In genomic region chr7:82036146-82036886, GRCh38 we compare ENCODE assay signal across 16 cellular contexts.
DNase-seq lines count a peak whose midpoint lies in the region; ATAC-seq, FAIRE-seq and TF ChIP-seq lines count a peak whose summit lies in the region.
"Had no signal": no experiment of that assay in that cellular context is flagged by ENCODE, and none has a peak within 500 bp of the region (broad histone marks: within the 10 kb centered on the region; RNA-seq: fewer than 3 reads in every experiment).

No MANE protein-coding gene starts in this region.

- H2AFZ ChIP-seq in ACC112 (ENCODE audit: low read length, unreplicated experiment): peak overlapping the region; percentile 23

- H3K27ac ChIP-seq in ACC112 (ENCODE audit: low read depth, low read length) (peak overlapping the region; percentile 76), kidney (ENCODE audit: low read depth in 2 of 2, low read length in 2 of 2) (no peak overlapping the region)
- H3K27ac ChIP-seq: epithelial cell of prostate, pancreas had no signal

- no peaks in the 10 kb centered on the region for H3K79me2 ChIP-seq in ACC112 (ENCODE audit: control insufficient read depth, insufficient read depth, low read length, unreplicated experiment)

- H3K27me3 Mint-ChIP-seq in mesothelial cell of epicardium (ENCODE audit: low read depth): no peaks in the 10 kb centered on the region
- H3K27me3 Mint-ChIP-seq: activated CD4-positive, alpha-beta memory T cell treated with anti-CD3 and anti-CD28 coated beads for 36 hours; memory B cell had no signal

- H3K4me1 ChIP-seq in ACC112 (ENCODE audit: control insufficient read depth, insufficient read depth, low read length, unreplicated experiment) (peaks cover 52% of the 10 kb centered on the region), kidney (ENCODE audit: control insufficient read depth in 1 of 2, insufficient read depth in 1 of 2, low read depth in 1 of 2, low read length in 2 of 2) (no peaks in the 10 kb centered on the region)
- H3K4me1 ChIP-seq: pancreas had no signal

- H3K36me3 ChIP-seq in ACC112 (ENCODE audit: insufficient read depth, low read length) (no peaks in the 10 kb centered on the region), kidney (ENCODE audit: control insufficient read depth in 1 of 2, insufficient read depth in 2 of 2, low read length in 2 of 2) (no peaks in the 10 kb centered on the region)
- H3K36me3 ChIP-seq: pancreas had no signal

- peak; percentile 21 for FAIRE-seq in kidney (lab: Jason Lieb, UNC)
- FAIRE-seq: HepG2, pancreas, RCC 7860 had no signal

- no peak overlapping the region for H3K27ac Mint-ChIP-seq in mesothelial cell of epicardium
- H3K27ac Mint-ChIP-seq: activated CD4-positive, alpha-beta memory T cell treated with anti-CD3 and anti-CD28 coated beads for 36 hours; memory B cell had no signal

- in situ Hi-C loops in astrocyte of the spinal cord (cut with HindIII; ENCODE audit: low sequenced_read_pairs): no loop called here

- no peak overlapping the region for H3K4me3 Mint-ChIP-seq in mesothelial cell of epicardium
- H3K4me3 Mint-ChIP-seq: activated CD4-positive, alpha-beta memory T cell treated with anti-CD3 and anti-CD28 coated beads for 36 hours; memory B cell had no signal

- no peak for ATAC-seq in HG03045 (IDR thresholded peaks at IDR 0.05; ENCODE audit: unreplicated experiment)
- ATAC-seq: HepG2, pancreas had no signal

- H3K9me3 ChIP-seq in kidney (ENCODE audit: control insufficient read depth in 1 of 2, low read length in 2 of 2): no peaks in the 10 kb centered on the region
- H3K9me3 ChIP-seq: pancreas had no signal

- intact Hi-C loops in kidney (cut with DNase I): no loop called here

- no peak overlapping the region for H3K9ac ChIP-seq in kidney (ENCODE audit: low read length in 2 of 2)

- TF ChIP-seq CTCF in astrocyte of the spinal cord (IDR thresholded peaks at IDR 0.05; ENCODE audit: low read depth, low read length) (no peak), kidney (IDR thresholded peaks at IDR 0.05; ENCODE audit: borderline replicate concordance, extremely low read depth, insufficient read depth) (no peak), mesothelial cell of epicardium (IDR thresholded peaks at IDR 0.05; ENCODE audit: unreplicated experiment) (no peak)

- no peaks in the 10 kb centered on the region for H3K9me3 Mint-ChIP-seq in mesothelial cell of epicardium
- H3K9me3 Mint-ChIP-seq: activated CD4-positive, alpha-beta memory T cell treated with anti-CD3 and anti-CD28 coated beads for 36 hours; memory B cell had no signal

- H3K36me3 Mint-ChIP-seq in mesothelial cell of epicardium: no peaks in the 10 kb centered on the region
- H3K36me3 Mint-ChIP-seq: activated CD4-positive, alpha-beta memory T cell treated with anti-CD3 and anti-CD28 coated beads for 36 hours; memory B cell had no signal

- DNase-seq in HS-27A (ENCODE audit: low read depth) (peak; percentile 53), astrocyte of the spinal cord (ENCODE audit: low read depth, low spot score) (peak; percentile 52), kidney (no peak), NCI-H187 (lab: John Stamatoyannopoulos, UW) (no peak), SKM-1 treated with dmso at 0.1 percent for 144 hours (lab: John Stamatoyannopoulos, UW; ENCODE audit: unreplicated experiment) (no peak), mesothelial cell of epicardium (ENCODE audit: low spot score in 2 of 2, unreplicated experiment in 2 of 2) (no peak)
- DNase-seq: activated CD4-positive, alpha-beta memory T cell treated with anti-CD3 and anti-CD28 coated beads for 36 hours; NCI-H1092 treated with DMSO at 0.1 percent for 48 hours; NCI-H446 treated with DMSO at 0.1 percent for 48 hours; pancreas had no signal

- H3K4me3 ChIP-seq in ACC112 (ENCODE audit: low read depth, low read length) (peak overlapping the region; percentile 26; the same call in 1 of the 2 replicates), astrocyte of the spinal cord (ENCODE audit: low read depth, low read length) (no peak overlapping the region), kidney (ENCODE audit: low read length in 2 of 2) (no peak overlapping the region)
- H3K4me3 ChIP-seq: pancreas had no signal

- H3K27me3 ChIP-seq in ACC112 (ENCODE audit: insufficient read depth, low read length): no peaks in the 10 kb centered on the region
- H3K27me3 ChIP-seq: pancreas had no signal

- H3K4me1 Mint-ChIP-seq in mesothelial cell of epicardium: peaks cover 21% of the 10 kb centered on the region
- H3K4me1 Mint-ChIP-seq: memory B cell had no signal

Comparison
In these comparisons a context has a peak if more than half of its experiments do, and no peak if none do; other contexts are left out.
1. DNase-seq: peak in HS-27A (single experiment) and astrocyte of the spinal cord (single experiment); none in kidney (single experiment), NCI-H187 (0 of 2), SKM-1 treated with dmso at 0.1 percent for 144 hours (single experiment) and mesothelial cell of epicardium (0 of 2).